ENCODE assay signal across 26 cellular contexts in the genomic region with DNA sequence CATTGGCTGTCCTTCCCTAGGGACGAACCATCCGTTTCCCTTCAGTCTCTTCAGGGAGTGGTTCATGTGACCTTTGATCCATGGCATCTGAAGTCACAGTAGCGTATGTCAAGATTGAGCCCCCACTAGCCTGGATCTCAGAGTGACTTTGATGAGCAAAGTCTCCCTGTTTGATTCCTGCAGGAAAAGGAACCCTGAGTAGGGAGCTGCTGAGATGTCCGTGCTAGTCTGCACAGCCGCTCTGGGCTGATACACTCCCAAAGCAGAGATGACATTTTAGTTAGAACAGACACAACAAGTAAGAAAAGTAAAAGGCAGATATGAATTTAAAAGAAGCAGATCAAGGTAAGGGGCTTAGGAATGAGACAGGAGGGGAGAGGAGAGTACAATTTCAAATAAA.
"Had no signal": no experiment of that assay in that cellular context is flagged by ENCODE, and none has a peak within 500 bp of the region (broad histone marks: within the 10 kb centered on the region; RNA-seq: fewer than 3 reads in every experiment).

No MANE protein-coding gene starts in this region.

- H3K9me3 ChIP-seq: adrenal gland, body of pancreas, colonic mucosa had no signal

- ATAC-seq: activated CD4-positive, CD25-positive, alpha-beta regulatory T cell treated with anti-CD3 and anti-CD28 coated beads, Interleukin-2, amount 50 U/mL, for 24 hours; activated CD8-positive, alpha-beta memory T cell treated with anti-CD3 and anti-CD28 coated beads, Interleukin-2, amount 10 ng/mL, durations not matched to agents 7 days and 5 days; activated CD8-positive, alpha-beta T cell treated with anti-CD3 and anti-CD28 coated beads, Interleukin-2, amount 10 ng/mL, durations not matched to agents 7 days and 5 days; activated naive CD8-positive, alpha-beta T cell treated with anti-CD3 and anti-CD28 coated beads, Interleukin-2, amount 50 U/mL, for 24 hours; body of pancreas had no signal

- H3K36me3 ChIP-seq: adrenal gland, colonic mucosa, WERI-Rb-1 had no signal

- DNase-seq: activated B cell treated with CpG ODN at 0.5 μM for 24 hours; activated CD4-positive, alpha-beta memory T cell treated with anti-CD3 and anti-CD28 coated beads for 36 hours; activated CD4-positive, alpha-beta T cell treated with anti-CD3 and anti-CD28 coated beads, Interleukin-2, amount 10 ng/mL, durations not matched to agents 24 days and 14 days; activated CD8-positive, alpha-beta memory T cell treated with anti-CD3 and anti-CD28 coated beads, Interleukin-2, amount 10 ng/mL, durations not matched to agents 7 days and 5 days; activated CD8-positive, alpha-beta memory T cell treated with anti-CD3 and anti-CD28 coated beads, Interleukin-2, amount 50 U/mL, for 4 hours; activated CD8-positive, alpha-beta T cell treated with anti-CD3 and anti-CD28 coated beads, Interleukin-2, amount 10 ng/mL, durations not matched to agents 7 days and 5 days; activated effector memory CD4-positive, alpha-beta T cell treated with anti-CD3 and anti-CD28 coated beads, Interleukin-2, amount 50 U/mL, for 16 hours; activated naive CD4-positive, alpha-beta T cell treated with anti-CD3 and anti-CD28 coated beads for 36 hours; activated naive CD8-positive, alpha-beta T cell treated with anti-CD3 and anti-CD28 coated beads for 36 hours; activated naive CD8-positive, alpha-beta T cell treated with anti-CD3 and anti-CD28 coated beads, Interleukin-2, amount 50 U/mL, for 24 hours; activated T-cell treated with anti-CD3 and anti-CD28 coated beads, Interleukin-2, amount 50 U/mL, for 1 hour; activated T-cell treated with anti-CD3 and anti-CD28 coated beads, Interleukin-2, amount 50 U/mL, for 48 hours; adrenal gland; amygdala; aorta; body of pancreas; central memory CD4-positive, alpha-beta T cell; cerebellar nuclear complex; colonic mucosa; effector CD8-positive, alpha-beta T cell; foreskin fibroblast; glutamatergic neuron; T-helper 2 cell; WERI-Rb-1 had no signal

- H3K4me1 ChIP-seq: adrenal gland, body of pancreas, colonic mucosa had no signal

- H3K4me3 ChIP-seq: adrenal gland, body of pancreas, colonic mucosa had no signal

- H3K27me3 ChIP-seq: adrenal gland, body of pancreas, colonic mucosa had no signal

- H3K27ac ChIP-seq: adrenal gland, body of pancreas, colonic mucosa, epithelial cell of prostate, WERI-Rb-1 had no signal
